In the genomic region with DNA sequence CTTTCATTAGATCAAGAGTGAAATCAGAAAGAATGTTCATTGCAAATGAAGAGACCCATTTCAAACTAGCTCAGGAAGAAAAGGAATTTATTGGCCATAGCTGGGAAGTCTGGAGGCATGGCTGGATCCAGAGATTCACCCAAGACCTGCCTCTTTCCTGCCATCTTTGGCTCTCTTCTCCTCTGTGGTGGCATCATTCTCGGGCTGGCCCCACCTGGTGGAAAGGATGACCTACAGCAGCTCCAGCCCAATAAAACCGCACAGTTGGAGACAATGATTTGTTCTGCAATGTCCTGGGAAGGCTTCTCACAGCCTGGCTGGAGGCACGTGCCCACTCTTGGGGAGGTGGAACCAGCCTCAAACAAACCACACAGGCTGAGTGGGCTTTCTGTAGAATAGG, we compare ENCODE assay signal across 12 cellular contexts. TPM values are rescaled to one million over a fixed set of nuclear protein-coding genes. Genes with fewer than 3 reads are reported as not detected.
DNase-seq lines count a peak whose midpoint lies in the region; ATAC-seq and TF ChIP-seq lines count a peak whose summit lies in the region.
"Had no signal": no experiment of that assay in that cellular context is flagged by ENCODE, and none has a peak within 500 bp of the region (broad histone marks: within the 10 kb centered on the region; RNA-seq: fewer than 3 reads in every experiment).

No MANE protein-coding gene starts in this region.

- DNase-seq in cardiac muscle cell (ENCODE audit: low read depth in 1 of 2, low spot score in 1 of 2) (no peak), cardiac septum (ENCODE audit: low spot score) (no peak), MM.1S (no peak), chondrocyte (ENCODE audit: low spot score) (no peak), type B pancreatic cell (ENCODE audit: extremely low spot score, unreplicated experiment) (no peak), NCI-H1092 (lab: John Stamatoyannopoulos, UW) (no peak)
- DNase-seq: T-helper 2 cell had no signal

- H3K4me3 ChIP-seq in cardiac muscle cell, result no peak overlapping the region
- H3K4me3 ChIP-seq in MM.1S (ENCODE audit: low read length), result no peak overlapping the region
- H3K4me3 ChIP-seq: gastroesophageal sphincter had no signal

- H3K79me2 ChIP-seq in MM.1S (ENCODE audit: low read length), result no peaks in the 10 kb centered on the region

- H3K9me3 ChIP-seq in cardiac muscle cell (ENCODE audit: low read depth), result no peaks in the 10 kb centered on the region
- H3K9me3 ChIP-seq in MM.1S (replicated peaks; ENCODE audit: insufficient read depth, low read length), result no peaks in the 10 kb centered on the region

- ATAC-seq in GM18873 (IDR thresholded peaks at IDR 0.05; ENCODE audit: low FRiP score, unreplicated experiment) (no peak), GM18907 (IDR thresholded peaks at IDR 0.05; ENCODE audit: unreplicated experiment) (no peak)
- ATAC-seq: gastroesophageal sphincter; natural killer cell treated with Interleukin-12 subunit alpha and Interleukin-12 subunit beta and Interleukin-15 and Interleukin-18, amount 100 ng/mL, for 72 hours had no signal

- H3K4me1 Mint-ChIP-seq in chondrocyte (ENCODE audit: low read depth) (no peaks in the 10 kb centered on the region), type B pancreatic cell (ENCODE audit: unreplicated experiment) (peaks cover 4% of the 10 kb centered on the region)

- H3K27ac ChIP-seq in cardiac muscle cell (no peak overlapping the region), MM.1S (ENCODE audit: low read length) (no peak overlapping the region)
- H3K27ac ChIP-seq: gastroesophageal sphincter had no signal

- H3K27me3 Mint-ChIP-seq in chondrocyte (ENCODE audit: low read depth) (peaks cover 42% of the 10 kb centered on the region), type B pancreatic cell (peaks cover 31% of the 10 kb centered on the region)

- H3K4me1 ChIP-seq in cardiac muscle cell (ENCODE audit: low read depth) (no peaks in the 10 kb centered on the region), MM.1S (ENCODE audit: low read length) (no peaks in the 10 kb centered on the region)
- H3K4me1 ChIP-seq: gastroesophageal sphincter had no signal

- intact Hi-C loops in cardiac septum (cut with DNase I), result loop anchor here (10.0 kb wide), 1 partner anchor 1144 kb away; no protein-coding TSS in a partner anchor

- peak; percentile 25 for TF ChIP-seq CTCF in cardiac muscle cell (IDR thresholded peaks at IDR 0.05; ENCODE audit: low read depth, low read length)
- peak; percentile 41 for TF ChIP-seq CTCF in MM.1S (IDR thresholded peaks at IDR 0.05; ENCODE audit: low read length)
- TF ChIP-seq CTCF in chondrocyte (IDR thresholded peaks at IDR 0.05), result peak; percentile 44
- TF ChIP-seq CTCF in type B pancreatic cell (conservative IDR thresholded peaks at IDR 0.05), result peak; percentile 38

- H3K9me2 ChIP-seq in MM.1S (replicated peaks; ENCODE audit: insufficient read depth, low read length), result no peaks in the 10 kb centered on the region

- H3K36me3 Mint-ChIP-seq in chondrocyte (ENCODE audit: low read depth), result peaks cover 4% of the 10 kb centered on the region
- no peaks in the 10 kb centered on the region for H3K36me3 Mint-ChIP-seq in type B pancreatic cell
- H3K36me3 Mint-ChIP-seq: activated naive CD8-positive, alpha-beta T cell; natural killer cell treated with Interleukin-12 subunit alpha and Interleukin-12 subunit beta and Interleukin-15 and Interleukin-18, amount 100 ng/mL, for 72 hours had no signal

- H3K9me3 Mint-ChIP-seq in chondrocyte (ENCODE audit: low read depth) (peaks cover 12% of the 10 kb centered on the region), type B pancreatic cell (no peaks in the 10 kb centered on the region)
- H3K9me3 Mint-ChIP-seq: natural killer cell treated with Interleukin-12 subunit alpha and Interleukin-12 subunit beta and Interleukin-15 and Interleukin-18, amount 100 ng/mL, for 72 hours had no signal

- H3K27me3 ChIP-seq in cardiac muscle cell (no peaks in the 10 kb centered on the region), MM.1S (replicated peaks; ENCODE audit: insufficient read depth, low read length) (no peaks in the 10 kb centered on the region)

- no peaks in the 10 kb centered on the region for H3K36me3 ChIP-seq in cardiac muscle cell
- no peaks in the 10 kb centered on the region for H3K36me3 ChIP-seq in MM.1S (replicated peaks; ENCODE audit: insufficient read depth, low read length)
- H3K36me3 ChIP-seq: gastroesophageal sphincter had no signal

- H4K20me1 ChIP-seq in MM.1S (ENCODE audit: insufficient read depth, low read length), result no peaks in the 10 kb centered on the region

- no peak overlapping the region for H3K9ac ChIP-seq in MM.1S (ENCODE audit: low read length)

- H3K4me3 Mint-ChIP-seq in chondrocyte (ENCODE audit: unreplicated experiment), result no peak overlapping the region
- no peak overlapping the region for H3K4me3 Mint-ChIP-seq in type B pancreatic cell
- H3K4me3 Mint-ChIP-seq: activated naive CD8-positive, alpha-beta T cell; natural killer cell treated with Interleukin-12 subunit alpha and Interleukin-12 subunit beta and Interleukin-15 and Interleukin-18, amount 100 ng/mL, for 72 hours had no signal

- H3F3A ChIP-seq in MM.1S (ENCODE audit: insufficient read depth, low read length), result no peaks in the 10 kb centered on the region

- peak overlapping the region; percentile 2; the same call in 1 of the 2 replicates for H2AFZ ChIP-seq in MM.1S (ENCODE audit: low read length)

- no peak overlapping the region for H3K4me2 ChIP-seq in MM.1S (ENCODE audit: low read depth, low read length)

- H3K27ac Mint-ChIP-seq in chondrocyte (ENCODE audit: unreplicated experiment) (no peak overlapping the region), type B pancreatic cell (no peak overlapping the region)
- H3K27ac Mint-ChIP-seq: activated naive CD8-positive, alpha-beta T cell; natural killer cell treated with Interleukin-12 subunit alpha and Interleukin-12 subunit beta and Interleukin-15 and Interleukin-18, amount 100 ng/mL, for 72 hours had no signal

RNA-seq across cellular contexts. Expression of a gene that starts 18.1 kb away (rescaled TPM):
- total RNA-seq in cardiac muscle cell (9.3 and 15.2 TPM in 2 replicates), cardiac septum (0.54 TPM), chondrocyte (0.51 to 2.1 TPM (median 0.52 TPM) in 3 replicates), type B pancreatic cell (ENCODE audit: low replicate concordance) (7.1 and 11.5 TPM in 2 replicates)
- 9.6 and 10.5 TPM in 2 replicates for polyA plus RNA-seq in cardiac muscle cell
- total RNA-seq: natural killer cell treated with Interleukin-12 subunit alpha and Interleukin-12 subunit beta and Interleukin-15 and Interleukin-18, amount 100 ng/mL, for 72 hours had no signal
